Comparison of ENCODE assay signal across 18 cellular contexts in genomic region chr14:85301506-85301905, GRCh38.
DNase-seq lines count a peak whose midpoint lies in the region; TF ChIP-seq lines count a peak whose summit lies in the region.
"Had no signal": no experiment of that assay in that cellular context is flagged by ENCODE, and none has a peak within 500 bp of the region (broad histone marks: within the 10 kb centered on the region; RNA-seq: fewer than 3 reads in every experiment).

No MANE protein-coding gene starts in this region.

- CTCF ChIA-PET in mammary epithelial cell (lab: Charles Lee; ENCODE audit: low non-redundant PET), result interaction anchor here (0.9 kb wide), 1 partner anchor 26 kb away, joined by 8 read pairs; no protein-coding TSS in a partner anchor

- H3K27ac ChIP-seq in mammary epithelial cell (ENCODE audit: insufficient read depth, low read depth, low read length), result no peak overlapping the region
- H3K27ac ChIP-seq: 22Rv1, A549, C4-2B had no signal

- no peak overlapping the region for H2AFZ ChIP-seq in mammary epithelial cell (ENCODE audit: low read depth, low read length)

- dilution Hi-C loops in mammary epithelial cell (cut with HindIII; ENCODE audit: low sequenced_read_pairs), result no loop called here

- no peaks in the 10 kb centered on the region for H3K36me3 ChIP-seq in mammary epithelial cell (ENCODE audit: insufficient read depth, low read length)

- intact Hi-C loops in mammary epithelial cell (cut with micrococcal nuclease), result no loop called here

- no peaks in the 10 kb centered on the region for H3K9me3 ChIP-seq in mammary epithelial cell (replicated peaks; ENCODE audit: insufficient read depth, low read length)
- H3K9me3 ChIP-seq: A549 had no signal

- DNase-seq in NCI-H146 (lab: John Stamatoyannopoulos, UW) (peak; percentile 35), NCI-H146 treated with DMSO at 0.1 percent for 48 hours (lab: John Stamatoyannopoulos, UW; ENCODE audit: unreplicated experiment) (no peak), NCI-H1930 (lab: John Stamatoyannopoulos, UW) (peak; percentile 39 to 54), NCI-H748 treated with DMSO at 0.1 percent for 48 hours (lab: John Stamatoyannopoulos, UW) (peak; percentile 73), fibroblast of villous mesenchyme (ENCODE audit: low read depth) (peak; percentile 64), mammary epithelial cell (no peak), T-helper 9 cell (no peak)
- DNase-seq: AML-193; CD4-positive, alpha-beta T cell; DMS153; DMS79; GDM1; GOT3; H7; HFFc6 had no signal

- in situ Hi-C loops in mammary epithelial cell (cut with MboI; ENCODE audit: low sequenced_read_pairs in 2 of 2), result no loop called here

- no peaks in the 10 kb centered on the region for H3K27me3 ChIP-seq in mammary epithelial cell (ENCODE audit: insufficient read depth, low read length)

- H4K20me1 ChIP-seq in mammary epithelial cell (ENCODE audit: insufficient read depth, low read length), result no peaks in the 10 kb centered on the region

- H3K4me3 ChIP-seq in fibroblast of villous mesenchyme (ENCODE audit: low read depth, low read length) (no peak overlapping the region), mammary epithelial cell (replicated peaks in 1 of 3; ENCODE audit: insufficient read depth in 1 of 3, low read depth in 2 of 3, low read length in 3 of 3) (no peak overlapping the region)
- H3K4me3 ChIP-seq: A549 had no signal

- H3K79me2 ChIP-seq in mammary epithelial cell (ENCODE audit: insufficient read depth, low read length), result no peaks in the 10 kb centered on the region

- BruUV-seq in mammary epithelial cell (replicated peaks; lab: Mats Ljungman, UMichigan), result no TSS peak

- no peaks in the 10 kb centered on the region for H3K4me1 ChIP-seq in mammary epithelial cell (ENCODE audit: insufficient read depth, low read length)
- H3K4me1 ChIP-seq: A549 had no signal

- WGBS in mammary epithelial cell (ENCODE audit: low coverage, missing lambda C conversion rate), result 55% methylated on average over 4 of the region's 4 CpGs

- TF ChIP-seq CTCF in fibroblast of villous mesenchyme (IDR thresholded peaks at IDR 0.05; ENCODE audit: insufficient read depth, low read depth, low read length) (no peak), mammary epithelial cell (conservative IDR thresholded peaks at IDR 0.05 in 1 of 2, IDR thresholded peaks at IDR 0.05 in 1 of 2; ENCODE audit: extremely low read depth in 1 of 2, insufficient read depth in 1 of 2, low read depth in 1 of 2, low read length in 2 of 2) (no peak)

- no peak overlapping the region for H3K9ac ChIP-seq in mammary epithelial cell (ENCODE audit: insufficient read depth, low read length)

- H3K4me2 ChIP-seq in mammary epithelial cell (ENCODE audit: insufficient read depth, low read depth, low read length), result no peak overlapping the region
- H3K4me2 ChIP-seq: A549 had no signal

Comparison
In these comparisons a context has a peak if more than half of its experiments do, and no peak if none do; other contexts are left out.
1. DNase-seq: peak in NCI-H146 (single experiment), NCI-H1930 (2 of 2), NCI-H748 treated with DMSO at 0.1 percent for 48 hours (single experiment) and fibroblast of villous mesenchyme (single experiment); none in NCI-H146 treated with DMSO at 0.1 percent for 48 hours (single experiment), mammary epithelial cell (single experiment) and T-helper 9 cell (single experiment).